11 cellular contexts compared by ENCODE assay signal in the genomic region with DNA sequence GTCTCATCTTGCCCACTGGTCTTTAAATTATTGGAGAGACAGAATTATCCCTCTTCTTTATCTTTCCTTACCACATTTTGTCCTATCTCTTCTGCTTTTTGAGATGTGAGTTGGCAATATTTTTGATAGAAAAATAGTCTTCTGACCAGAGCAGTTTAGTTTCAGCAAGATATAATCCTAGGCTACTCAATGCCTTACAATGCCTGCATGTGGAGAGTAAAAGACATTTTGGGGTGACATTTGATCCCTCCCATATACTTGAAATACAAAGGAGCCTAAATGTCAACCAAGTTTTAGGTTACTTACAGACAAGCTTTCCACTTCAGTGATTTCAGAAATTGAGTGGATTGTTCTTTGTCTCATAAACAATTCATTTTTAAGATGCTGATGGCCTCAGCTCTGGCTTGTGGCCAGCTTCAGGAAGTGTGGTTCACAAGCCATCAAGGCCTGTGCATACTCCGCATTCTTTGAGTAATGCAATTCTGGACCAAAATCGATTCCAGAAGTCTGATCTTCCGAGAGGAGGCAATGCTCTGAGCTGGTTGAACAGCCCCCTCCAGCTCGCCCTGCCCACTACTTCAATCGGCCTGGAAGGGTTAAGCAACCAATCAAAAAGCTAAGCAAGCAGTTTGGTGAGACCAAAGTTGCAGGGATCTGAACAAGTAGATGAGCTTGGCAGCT.
DNase-seq lines count a peak whose midpoint lies in the region; ATAC-seq and TF ChIP-seq lines count a peak whose summit lies in the region.
"Had no signal": no experiment of that assay in that cellular context is flagged by ENCODE, and none has a peak within 500 bp of the region (broad histone marks: within the 10 kb centered on the region; RNA-seq: fewer than 3 reads in every experiment).

No MANE protein-coding gene starts in this region.

- peaks cover 16% of the 10 kb centered on the region; the same call in 1 of the 2 replicates for H3K36me3 Mint-ChIP-seq in HFFc6 (ENCODE audit: low read depth)

- peak overlapping the region in 3 of 4 donors; percentile 7 to 78 (median 72) for H3K27ac ChIP-seq in tibial nerve
- H3K27ac ChIP-seq: ascending aorta had no signal

- H3K9me3 ChIP-seq in tibial nerve = peaks cover 0 to 4% (median 0%) of the 10 kb centered on the region in 4 donors
- H3K9me3 ChIP-seq: ascending aorta had no signal

- no peak for ATAC-seq in HG03457 (IDR thresholded peaks at IDR 0.05; ENCODE audit: unreplicated experiment)
- no peak for ATAC-seq in HG02642 (IDR thresholded peaks at IDR 0.05; ENCODE audit: poor library complexity, unreplicated experiment)
- ATAC-seq in HG03521 (IDR thresholded peaks at IDR 0.05; ENCODE audit: unreplicated experiment) = no peak

- TF ChIP-seq POLR2A in tibial nerve (IDR thresholded peaks at IDR 0.05) = no peak

- DNase-seq in HFFc6 = peak; percentile 57
- peak; percentile 87 for DNase-seq in astrocyte of the hippocampus (ENCODE audit: low read depth, low spot score)
- DNase-seq in iPS-NIHi11 (ENCODE audit: low spot score) = peak; percentile 32
- DNase-seq in tibial nerve (ENCODE audit: low spot score in 2 of 2) = no peak
- DNase-seq: DMS153, NCI-H2081 had no signal

- WGBS in tibial nerve, 2 donors = 17 to 18% methylated on average over 5 of the region's 5 CpGs

- H3K4me1 Mint-ChIP-seq in HFFc6 (ENCODE audit: low read depth) = peaks cover 35% of the 10 kb centered on the region

- H3K4me3 Mint-ChIP-seq in HFFc6 = no peak overlapping the region

- no peaks in the 10 kb centered on the region for H3K36me3 ChIP-seq in tibial nerve
- H3K36me3 ChIP-seq: ascending aorta had no signal

- no peak for TF ChIP-seq EP300 in tibial nerve (IDR thresholded peaks at IDR 0.05)

- peaks cover 0 to 19% (median 3%) of the 10 kb centered on the region in 4 donors for H3K4me1 ChIP-seq in tibial nerve
- H3K4me1 ChIP-seq: ascending aorta had no signal

- no peaks in the 10 kb centered on the region for H3K27me3 ChIP-seq in tibial nerve
- H3K27me3 ChIP-seq: ascending aorta had no signal

- no peaks in the 10 kb centered on the region for H3K9me3 Mint-ChIP-seq in HFFc6

- H3K27me3 Mint-ChIP-seq in HFFc6 (ENCODE audit: insufficient read depth) = peaks cover 3% of the 10 kb centered on the region

- no peak overlapping the region for H3K4me3 ChIP-seq in tibial nerve
- H3K4me3 ChIP-seq: ascending aorta, lung had no signal

- TF ChIP-seq CTCF in HFFc6 (IDR thresholded peaks at IDR 0.05) (no peak), tibial nerve (IDR thresholded peaks at IDR 0.05) (no peak)

- peak overlapping the region; percentile 32 for H3K27ac Mint-ChIP-seq in HFFc6

Comparison
In these comparisons a context has a peak if more than half of its experiments do, and no peak if none do; other contexts are left out.
1. DNase-seq: peak in HFFc6 (single experiment), astrocyte of the hippocampus (single experiment) and iPS-NIHi11 (single experiment); none in tibial nerve (0 of 2).